19 cellular contexts compared by ENCODE assay signal in the genomic region with DNA sequence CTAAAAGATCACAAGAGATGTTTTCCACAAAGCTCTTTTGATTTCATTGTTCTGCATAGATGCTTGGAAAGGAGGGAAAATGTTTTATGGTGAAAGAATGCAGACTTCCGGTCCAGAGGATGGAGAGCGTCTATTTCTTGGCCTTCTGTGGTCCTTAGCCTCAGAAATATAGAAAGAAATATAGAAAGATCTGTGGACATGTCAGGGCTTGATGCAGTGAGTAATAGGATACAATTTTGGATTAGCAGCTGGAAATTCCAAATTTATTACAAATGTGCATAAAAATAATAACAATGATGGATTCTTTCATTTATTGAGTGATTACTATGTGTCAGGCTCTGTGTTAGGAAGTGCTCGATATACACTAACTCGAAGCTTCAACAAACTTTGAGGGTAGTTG.
"Had no signal": no experiment of that assay in that cellular context is flagged by ENCODE, and none has a peak within 500 bp of the region (broad histone marks: within the 10 kb centered on the region; RNA-seq: fewer than 3 reads in every experiment).

No MANE protein-coding gene starts in this region.

- DNase-seq: KBM-7, NCI-H1092 treated with DMSO at 0.1 percent for 48 hours, NCI-H1436, NCI-H187, NCI-H2029, NCI-H2081 treated with DMSO at 0.1 percent for 48 hours, NCI-H2171, NCI-H226, NCI-H446, NCI-H510A, NCI-H524 treated with DMSO at 0.1 percent for 48 hours, NCI-H69, NCI-H774, RPMI8226, SHP77, SK-N-SH, SW 1271 had no signal

- H3K4me2 ChIP-seq: SK-N-SH had no signal

- H3K9me3 ChIP-seq: SK-N-SH had no signal

- FAIRE-seq: RCC 7860 had no signal

- H3K27ac ChIP-seq: HL-60 had no signal

- H3K9ac ChIP-seq: SK-N-SH had no signal
